Comparison of ENCODE assay signal across 23 cellular contexts in the genomic region with DNA sequence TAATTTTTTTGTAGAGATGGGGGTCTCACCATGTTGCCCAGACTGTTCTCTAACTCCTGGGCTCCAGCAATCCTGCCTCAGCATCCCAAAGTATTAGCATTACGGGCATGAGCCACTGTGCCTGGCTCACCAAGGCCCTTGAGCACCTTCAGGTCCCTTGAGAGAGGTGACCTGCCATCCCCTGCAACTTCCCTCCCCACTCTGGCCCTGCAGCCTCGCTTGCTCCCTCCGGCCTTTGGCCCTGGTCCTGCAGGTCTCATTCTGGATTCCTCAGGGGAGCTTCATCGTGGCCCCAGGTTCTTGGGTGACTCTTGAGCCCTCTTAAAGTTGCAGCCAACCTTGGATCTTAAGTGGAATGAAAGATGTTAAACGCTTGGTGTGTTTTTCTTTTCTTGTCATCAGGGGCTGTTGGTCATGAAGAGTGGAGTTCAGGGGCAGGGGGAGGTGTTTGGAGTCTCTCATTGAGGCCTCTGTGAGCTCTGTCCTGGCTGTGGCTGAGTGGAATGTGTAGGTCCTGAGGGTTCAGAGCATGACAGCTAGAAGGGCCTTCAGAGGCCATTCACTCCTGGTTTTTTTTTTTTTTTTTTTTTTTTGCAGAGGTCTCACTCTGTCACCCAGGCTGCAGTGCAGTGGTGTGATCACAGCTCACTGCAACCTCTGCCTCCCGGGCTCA.
"Had no signal": no experiment of that assay in that cellular context is flagged by ENCODE, and none has a peak within 500 bp of the region (broad histone marks: within the 10 kb centered on the region; RNA-seq: fewer than 3 reads in every experiment).

No MANE protein-coding gene starts in this region.

- H3K4me3 ChIP-seq: SJSA1 had no signal

- H3K9ac ChIP-seq: KMS-11 had no signal

- H3K4me1 ChIP-seq: SJSA1 had no signal

- H3K27ac ChIP-seq: brain microvascular endothelial cell, KMS-11, SJSA1 had no signal

- DNase-seq: activated B cell treated with CpG ODN at 0.5 μM for 24 hours; activated CD4-positive, alpha-beta T cell treated with anti-CD3 and anti-CD28 coated beads for 1 hour; activated CD4-positive, alpha-beta T cell treated with anti-CD3 and anti-CD28 coated beads, Interleukin-2, amount 10 ng/mL, durations not matched to agents 24 days and 14 days; activated CD4-positive, alpha-beta T cell treated with anti-CD3 and anti-CD28 coated beads, Interleukin-2, amount 50 U/mL, for 48 hours; activated CD8-positive, alpha-beta memory T cell treated with anti-CD3 and anti-CD28 coated beads, Interleukin-2, amount 10 ng/mL, durations not matched to agents 7 days and 5 days; activated effector memory CD4-positive, alpha-beta T cell treated with Interleukin-2 at 50 U/mL for 16 hours; activated naive CD4-positive, alpha-beta T cell; activated T-cell treated with anti-CD3 and anti-CD28 coated beads, Interleukin-2, amount 50 U/mL, for 24 hours; amygdala; brain microvascular endothelial cell; caudate nucleus; NCI-H1092; NCI-H1930; NCI-H2107; NCI-H2171 treated with DMSO at 0.1 percent for 48 hours; NCI-H345; NCI-H510A; NCI-H526 treated with DMSO at 0.1 percent for 48 hours; NCI-H82; SHP77; T-helper 9 cell had no signal

- H3K27me3 ChIP-seq: brain microvascular endothelial cell had no signal

- H3K36me3 ChIP-seq: brain microvascular endothelial cell, SJSA1 had no signal

- ATAC-seq: activated CD8-positive, alpha-beta memory T cell treated with anti-CD3 and anti-CD28 coated beads, Interleukin-2, amount 10 ng/mL, durations not matched to agents 7 days and 5 days had no signal
